In the genomic region with DNA sequence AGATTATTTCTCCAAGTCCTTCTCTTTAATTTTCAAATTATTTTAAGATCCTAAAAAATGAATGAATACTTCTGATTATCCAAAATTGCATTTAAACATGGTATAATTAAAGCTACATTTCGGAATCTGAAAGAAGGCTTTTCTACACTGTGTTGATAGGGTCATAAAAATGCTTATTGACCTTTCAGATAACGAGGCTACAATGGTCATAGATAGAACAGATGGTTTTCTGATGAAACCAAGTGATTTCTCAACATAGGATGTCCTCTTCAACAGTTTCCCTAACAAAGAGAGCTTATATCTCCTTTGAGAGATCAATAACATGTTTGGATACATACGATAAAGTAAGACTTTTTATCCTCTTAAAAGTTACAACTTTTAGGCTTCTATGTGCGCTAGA, we compare ENCODE assay signal across 19 cellular contexts.
"Had no signal": no experiment of that assay in that cellular context is flagged by ENCODE, and none has a peak within 500 bp of the region (broad histone marks: within the 10 kb centered on the region; RNA-seq: fewer than 3 reads in every experiment).

No MANE protein-coding gene starts in this region.

- DNase-seq: activated CD4-positive, alpha-beta memory T cell treated with anti-CD3 and anti-CD28 coated beads, Interleukin-2, amount 10 ng/mL, durations not matched to agents 7 days and 5 days; activated CD4-positive, alpha-beta T cell treated with anti-CD3 and anti-CD28 coated beads for 48 hours; activated CD4-positive, CD25-positive, alpha-beta regulatory T cell; activated naive CD4-positive, alpha-beta T cell treated with anti-CD3 and anti-CD28 coated beads for 36 hours; activated T-cell treated with anti-CD3 and anti-CD28 coated beads, Interleukin-2, amount 50 U/mL, for 24 hours; aorta; brain microvascular endothelial cell; central memory CD4-positive, alpha-beta T cell; colonic mucosa; erythroblast; head of caudate nucleus; kidney; midbrain; stimulated activated CD4-positive, alpha-beta T cell treated with anti-CD3 and anti-CD28 coated beads, Interleukin-1b, Interleukin-23, amount 100 ng/mL, for 48 hours; stimulated activated CD8-positive, alpha-beta memory T cell treated with anti-CD3 and anti-CD28 coated beads, Interleukin-4, amount 100 ng/mL, for 48 hours; stimulated activated naive CD4-positive, alpha-beta T cell treated with Interleukin-2 at 50 U/mL for 16 hours; thyroid gland had no signal

- FAIRE-seq: endometrium, frontal cortex, kidney had no signal
